Comparison of ENCODE assay signal across 1 cellular context in the genomic region with DNA sequence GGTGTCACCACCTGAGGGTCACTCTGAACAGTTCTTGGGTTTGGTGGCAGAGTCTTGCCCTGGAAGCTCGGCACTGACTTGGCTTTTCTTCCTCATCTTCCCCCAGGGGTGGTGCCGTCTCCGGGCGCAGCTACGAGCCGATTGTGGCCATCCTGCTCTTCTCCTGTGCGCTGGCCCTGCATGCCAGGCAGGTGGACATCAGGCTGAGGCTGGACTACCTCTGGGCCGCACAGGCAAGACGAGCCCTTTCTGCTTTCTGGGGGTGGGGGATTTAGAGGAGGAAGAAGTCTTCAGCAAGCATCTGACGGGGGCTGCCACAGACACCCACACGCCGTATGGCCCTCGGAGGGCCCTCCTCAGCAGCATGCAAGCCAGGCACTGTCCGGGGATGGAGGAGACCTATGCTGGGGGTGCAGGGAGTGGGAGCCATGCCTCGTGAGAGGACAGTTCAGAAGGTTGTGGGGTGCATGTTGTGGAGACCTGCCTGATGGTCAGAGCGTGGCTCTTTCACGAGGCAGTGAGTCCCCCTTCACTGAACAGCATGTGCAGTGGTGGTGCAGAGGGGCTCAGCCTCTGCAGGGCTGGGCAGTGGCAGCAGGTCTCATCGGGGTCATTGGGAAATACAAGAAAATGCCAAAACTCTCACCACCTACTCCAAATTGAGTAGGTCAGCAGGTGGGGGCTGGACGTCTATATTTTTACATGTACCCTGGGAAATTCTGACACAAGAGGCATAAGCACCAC.
TF ChIP-seq lines count a peak whose summit lies in the region.

No MANE protein-coding gene starts in this region.

TF ChIP-seq in HepG2, 621 proteins besides CTCF, POLR2A, EP300 and RAD21 (continued from another document):
- TF ChIP-seq IRF1 (CRISPR knock-in tag; IDR thresholded peaks at IDR 0.05; ENCODE audit: low read depth) (no peak), GTF3A (CRISPR knock-in tag; conservative IDR thresholded peaks at IDR 0.05) (no peak), ZNF556 (CRISPR knock-in tag; IDR thresholded peaks at IDR 0.05; ENCODE audit: borderline replicate concordance) (no peak), ZNF138 (CRISPR knock-in tag; IDR thresholded peaks at IDR 0.05; ENCODE audit: low read depth) (no peak), ZNF331 (CRISPR knock-in tag; IDR thresholded peaks at IDR 0.05) (no peak)
- TF ChIP-seq, protein P1, sequence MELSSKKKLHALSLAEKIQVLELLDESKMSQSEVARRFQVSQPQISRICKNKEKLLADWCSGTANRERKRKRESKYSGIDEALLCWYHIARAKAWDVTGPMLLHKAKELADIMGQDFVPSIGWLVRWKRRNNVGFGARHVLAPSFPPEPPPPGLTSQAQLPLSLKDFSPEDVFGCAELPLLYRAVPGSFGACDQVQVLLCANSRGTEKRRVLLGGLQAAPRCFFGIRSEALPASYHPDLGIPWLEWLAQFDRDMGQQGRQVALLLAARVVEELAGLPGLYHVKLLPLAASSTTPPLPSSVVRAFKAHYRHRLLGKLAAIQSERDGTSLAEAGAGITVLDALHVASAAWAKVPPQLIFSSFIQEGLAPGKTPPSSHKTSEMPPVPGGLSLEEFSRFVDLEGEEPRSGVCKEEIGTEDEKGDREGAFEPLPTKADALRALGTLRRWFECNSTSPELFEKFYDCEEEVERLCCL (CRISPR knock-in tag; IDR thresholded peaks at IDR 0.05; ENCODE audit: borderline replicate concordance), result no peak
TF ChIP-seq in HepG2: peak in this region for 0.
